9 cellular contexts compared by ENCODE assay signal in the genomic region with DNA sequence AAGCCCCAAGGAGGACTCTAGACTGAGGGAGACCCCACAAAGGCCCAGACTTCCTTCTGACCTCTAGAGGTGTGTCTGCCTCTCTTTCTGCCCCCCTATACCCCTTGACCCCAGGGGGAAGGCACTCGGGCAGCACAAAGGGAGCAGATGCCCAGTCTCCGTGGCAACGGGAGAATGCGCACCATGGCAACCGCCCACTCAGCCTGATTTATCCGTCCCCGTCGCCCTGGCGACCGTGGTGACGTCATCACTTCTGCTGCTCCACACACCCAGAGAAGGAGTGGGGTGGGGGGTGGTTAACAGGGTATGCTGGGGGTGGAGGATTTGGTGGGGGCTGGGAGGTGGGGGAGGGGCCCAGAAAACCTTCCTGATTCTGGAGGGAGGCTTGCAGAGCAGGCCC. TPM values are rescaled to one million over a fixed set of nuclear protein-coding genes. Genes with fewer than 3 reads are reported as not detected.
DNase-seq lines count a peak whose midpoint lies in the region; ATAC-seq and TF ChIP-seq lines count a peak whose summit lies in the region.
"Had no signal": no experiment of that assay in that cellular context is flagged by ENCODE, and none has a peak within 500 bp of the region (broad histone marks: within the 10 kb centered on the region; RNA-seq: fewer than 3 reads in every experiment).

No MANE protein-coding gene starts in this region.

- no peaks in the 10 kb centered on the region for H4K20me1 ChIP-seq in osteoblast (ENCODE audit: insufficient read depth, low read length)

- no peak overlapping the region for H2AFZ ChIP-seq in osteoblast (ENCODE audit: low read length)

- H3K27me3 ChIP-seq in brain microvascular endothelial cell (replicated peaks) (peaks cover 6% of the 10 kb centered on the region), osteoblast (ENCODE audit: insufficient read depth, low read length) (peaks cover 24% of the 10 kb centered on the region)

- H3K4me3 ChIP-seq in GM12865 (ENCODE audit: low read depth, low read length) (no peak overlapping the region), brain microvascular endothelial cell (ENCODE audit: low read depth, low read length) (no peak overlapping the region), osteoblast (ENCODE audit: insufficient read depth, low read length) (no peak overlapping the region)

- H3K4me2 ChIP-seq in osteoblast (ENCODE audit: insufficient read depth, low read length), result no peak overlapping the region

- H3K9me3 ChIP-seq in osteoblast (ENCODE audit: low read depth, low read length), result no peaks in the 10 kb centered on the region

- DNase-seq in GM12865 (ENCODE audit: low read depth), result peak; percentile 54
- DNase-seq in NCI-H69 (lab: John Stamatoyannopoulos, UW), result peak; percentile 65
- peak; percentile 74 for DNase-seq in brain microvascular endothelial cell
- peak; percentile 74 for DNase-seq in osteoblast (ENCODE audit: insufficient read length, low spot score, missing footprints)
- no peak for DNase-seq in NCI-H2107 (lab: John Stamatoyannopoulos, UW)
- DNase-seq in T-helper 1 cell, result no peak
- DNase-seq in NK-92 (lab: John Stamatoyannopoulos, UW; ENCODE audit: unreplicated experiment), result no peak

- H3K36me3 ChIP-seq in brain microvascular endothelial cell (replicated peaks), result no peaks in the 10 kb centered on the region
- H3K36me3 ChIP-seq in osteoblast (ENCODE audit: insufficient read depth, low read length), result no peaks in the 10 kb centered on the region

- in situ Hi-C loops in brain microvascular endothelial cell (cut with HindIII; ENCODE audit: low pct_ligation_motif_present, low sequenced_read_pairs), result no loop called here

- TF ChIP-seq CTCF in GM12865 (IDR thresholded peaks at IDR 0.05; ENCODE audit: insufficient read depth, low read depth, low read length, missing control alignments), result no peak
- TF ChIP-seq CTCF in brain microvascular endothelial cell (IDR thresholded peaks at IDR 0.05; ENCODE audit: low read depth, low read length, missing control alignments), result no peak
- TF ChIP-seq CTCF in osteoblast (IDR thresholded peaks at IDR 0.05; ENCODE audit: extremely low read depth, low read depth, low read length), result no peak

- no peaks in the 10 kb centered on the region for H3K79me2 ChIP-seq in osteoblast (ENCODE audit: insufficient read depth, low read length)

- H3K27ac ChIP-seq in brain microvascular endothelial cell (no peak overlapping the region), osteoblast (ENCODE audit: low read depth, low read length) (no peak overlapping the region)

- ATAC-seq in HG03135 (IDR thresholded peaks at IDR 0.05; ENCODE audit: unreplicated experiment), result no peak

- no peaks in the 10 kb centered on the region for H3K4me1 ChIP-seq in osteoblast (ENCODE audit: insufficient read depth, low read length)

RNA-seq across cellular contexts. Expression of a gene that starts 6.4 kb away (rescaled TPM):
- not detected in 2 replicates for total RNA-seq in osteoblast
- total RNA-seq: renal cortical epithelial cell had no signal

RNA-seq across cellular contexts. Expression of a gene that starts 11.1 kb away (rescaled TPM):
- not detected in 2 replicates for total RNA-seq in osteoblast
- total RNA-seq: renal cortical epithelial cell had no signal

RNA-seq across cellular contexts. Expression of a gene that starts 53.1 kb away (rescaled TPM):
- 68.4 and 73.8 TPM in 2 replicates for total RNA-seq in osteoblast

Comparison
In these comparisons a context has a peak if more than half of its experiments do, and no peak if none do; other contexts are left out.
1. DNase-seq: peak in GM12865 (single experiment), NCI-H69 (single experiment), brain microvascular endothelial cell (single experiment) and osteoblast (single experiment); none in NCI-H2107 (single experiment), T-helper 1 cell (0 of 5) and NK-92 (single experiment).